In genomic region chr9:114372971-114373591, GRCh38 we compare ENCODE assay signal across 9 cellular contexts. TPM values are rescaled to one million over a fixed set of nuclear protein-coding genes. Genes with fewer than 3 reads are reported as not detected.
DNase-seq lines count a peak whose midpoint lies in the region; ATAC-seq and TF ChIP-seq lines count a peak whose summit lies in the region.
"Had no signal": no experiment of that assay in that cellular context is flagged by ENCODE, and none has a peak within 500 bp of the region (broad histone marks: within the 10 kb centered on the region; RNA-seq: fewer than 3 reads in every experiment).

No MANE protein-coding gene starts in this region.

- peaks cover 9% of the 10 kb centered on the region for H3K4me1 Mint-ChIP-seq in MCF 10A (ENCODE audit: insufficient read depth, unreplicated experiment)

- H3K4me1 ChIP-seq in breast epithelium = peaks cover 0 to 12% of the 10 kb centered on the region in 2 donors
- H3K4me1 ChIP-seq: A549 had no signal

- intact Hi-C loops in breast epithelium (cut with DNase I; ENCODE audit: low total_unique reads) = no loop called here
- intact Hi-C loops in MCF 10A (cut with micrococcal nuclease) = no loop called here

- H3K27ac ChIP-seq in breast epithelium = peak overlapping the region; percentile 79 to 90
- peak overlapping the region in 20 of 21 experiments; percentile 49 to 96 (median 74) for H3K27ac ChIP-seq in skin epidermis
- H3K27ac ChIP-seq: A549 had no signal

- H3K36me3 Mint-ChIP-seq in MCF 10A (ENCODE audit: insufficient read depth, unreplicated experiment) = peaks cover 5% of the 10 kb centered on the region

- TF ChIP-seq CTCF in breast epithelium (IDR thresholded peaks at IDR 0.05) (no peak), MCF 10A (IDR thresholded peaks at IDR 0.05; ENCODE audit: unreplicated experiment) (no peak)

- POLR2A ChIA-PET in MCF 10A (lab: Yijun Ruan, JAX) (interaction anchor here (0.7 kb wide), 1 partner anchor 8 kb away, joined by 3 read pairs; no protein-coding TSS in a partner anchor), HEK293T (lab: Yijun Ruan, JAX) (no interaction called here)

- no peaks in the 10 kb centered on the region for H3K27me3 Mint-ChIP-seq in MCF 10A (ENCODE audit: insufficient read depth, unreplicated experiment)

- H3K36me3 ChIP-seq in breast epithelium = no peaks in the 10 kb centered on the region

- peak; percentile 87 for ATAC-seq in HG03521 (IDR thresholded peaks at IDR 0.05; ENCODE audit: unreplicated experiment)

- peak in 1 of 2 donors; percentile 64 for DNase-seq in breast epithelium (ENCODE audit: low spot score in 2 of 2)
- DNase-seq in MCF 10A (ENCODE audit: unreplicated experiment) = no peak
- peak; percentile 17 to 83 (median 62) for DNase-seq in activated CD4-positive, CD25-positive, alpha-beta regulatory T cell (lab: John Stamatoyannopoulos, UW)
- peak; percentile 21 for DNase-seq in dermis blood vessel endothelial cell
- no peak for DNase-seq in NCI-H774 (lab: John Stamatoyannopoulos, UW)
- DNase-seq in HEK293T (ENCODE audit: extremely low spot score) = no peak

- no peaks in the 10 kb centered on the region for H3K9me3 ChIP-seq in breast epithelium
- H3K9me3 ChIP-seq: A549 had no signal

- no peak overlapping the region for H3K27ac Mint-ChIP-seq in MCF 10A (ENCODE audit: low read depth, unreplicated experiment)

- no peaks in the 10 kb centered on the region for H3K9me3 Mint-ChIP-seq in MCF 10A (ENCODE audit: unreplicated experiment)

- no peaks in the 10 kb centered on the region for H3K27me3 ChIP-seq in breast epithelium

- no TSS peak for BruUV-seq in MCF 10A (replicated peaks; lab: Mats Ljungman, UMichigan)

- TF ChIP-seq POLR2A in breast epithelium (IDR thresholded peaks at IDR 0.05) = no peak

- CTCF ChIA-PET in MCF 10A (lab: Yijun Ruan, JAX) (no interaction called here), HEK293T (lab: Yijun Ruan, JAX) (no interaction called here)

- H3K4me3 Mint-ChIP-seq in MCF 10A (ENCODE audit: unreplicated experiment) = no peak overlapping the region

- H3K4me3 ChIP-seq in breast epithelium (no peak overlapping the region), skin epidermis (no peak overlapping the region)
- H3K4me3 ChIP-seq: A549 had no signal

TF ChIP-seq in HEK293T, 16 proteins besides CTCF, POLR2A, EP300 and RAD21:
- TF ChIP-seq BHLHE40 (IDR thresholded peaks at IDR 0.05; ENCODE audit: borderline replicate concordance) = no peak
- TF ChIP-seq ARNT (IDR thresholded peaks at IDR 0.05) = no peak
- TF ChIP-seq HDGF (IDR thresholded peaks at IDR 0.05; ENCODE audit: borderline replicate concordance) = no peak
- no peak for TF ChIP-seq FOXM1 (IDR thresholded peaks at IDR 0.05; ENCODE audit: borderline replicate concordance)
- TF ChIP-seq ELF4 (IDR thresholded peaks at IDR 0.05) = no peak
- TF ChIP-seq ZNF384 (IDR thresholded peaks at IDR 0.05) = no peak
- TF ChIP-seq PKNOX1 (IDR thresholded peaks at IDR 0.05) = no peak
- no peak for TF ChIP-seq LEF1 (IDR thresholded peaks at IDR 0.05; ENCODE audit: borderline replicate concordance)
- no peak for TF ChIP-seq FOXK2 (IDR thresholded peaks at IDR 0.05)
- no peak for TF ChIP-seq NFRKB (IDR thresholded peaks at IDR 0.05)
- no peak for TF ChIP-seq CTBP1 (IDR thresholded peaks at IDR 0.05; ENCODE audit: borderline replicate concordance)
- TF ChIP-seq FOXA1 (IDR thresholded peaks at IDR 0.05) = no peak
- no peak for TF ChIP-seq SP1 (IDR thresholded peaks at IDR 0.05)
- no peak for TF ChIP-seq TARDBP (IDR thresholded peaks at IDR 0.05)
- no peak for TF ChIP-seq SUZ12 (IDR thresholded peaks at IDR 0.05)
- no peak for TF ChIP-seq L3MBTL2 (conservative IDR thresholded peaks at IDR 0.05)
TF ChIP-seq in HEK293T: peak in this region for 0.

RNA-seq across cellular contexts. Expression of gene AKNA, which starts 14.7 kb away (rescaled TPM):
- 10 to 100 TPM; 20.1 to 52.0 (median 35.7) TPM for total RNA-seq in breast epithelium
- 10.7 and 10.9 TPM in 2 replicates for total RNA-seq in MCF 10A (2022)
- 2.0 and 3.6 TPM in 2 replicates for total RNA-seq in dermis blood vessel endothelial cell

RNA-seq across cellular contexts. Expression of gene ORM2, which starts 43.4 kb away (rescaled TPM):
- 1 to 10 TPM in 2 of 3 donors, not detected in 1; 1.6 to 2.9 TPM for total RNA-seq in breast epithelium
- total RNA-seq in MCF 10A (2022) = not detected in 2 replicates
- total RNA-seq in dermis blood vessel endothelial cell = not detected in 2 replicates

RNA-seq across cellular contexts. Expression of gene ORM1, which starts 50.2 kb away (rescaled TPM):
- total RNA-seq in breast epithelium (1 to 10 TPM in 1 of 3 donors, not detected in 2; 8.3 TPM), MCF 10A (2022) (not detected in 2 replicates), dermis blood vessel endothelial cell (not detected in 2 replicates)

Comparison
In these comparisons a context has a peak if more than half of its experiments do, and no peak if none do; other contexts are left out.
1. DNase-seq: peak in activated CD4-positive, CD25-positive, alpha-beta regulatory T cell (4 of 4) and dermis blood vessel endothelial cell (single experiment); none in MCF 10A (single experiment), NCI-H774 (single experiment) and HEK293T (single experiment).